ENCODE assay signal across 25 cellular contexts in the genomic region with DNA sequence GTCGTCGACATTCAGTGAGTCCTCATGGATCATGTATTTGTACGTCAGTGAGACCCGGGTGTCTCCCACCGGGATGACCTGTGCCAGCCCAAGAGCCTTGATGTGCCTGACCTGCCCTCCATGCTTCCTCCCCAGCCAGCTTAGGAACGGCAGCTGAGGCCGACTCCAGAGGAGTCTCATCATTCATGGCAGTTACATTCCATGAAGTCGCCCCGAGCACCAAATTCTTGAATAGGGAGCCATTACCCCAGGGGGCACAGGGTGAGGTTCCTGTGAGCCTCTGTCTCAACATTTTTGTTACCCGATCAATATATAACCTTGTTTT.
"Had no signal": no experiment of that assay in that cellular context is flagged by ENCODE, and none has a peak within 500 bp of the region (broad histone marks: within the 10 kb centered on the region; RNA-seq: fewer than 3 reads in every experiment).

No MANE protein-coding gene starts in this region.

- H3K9me3 Mint-ChIP-seq: memory B cell; natural killer cell; stimulated activated memory B cell treated with anti-CD40 and anti-IgM and Interleukin-4, amounts not matched to agents 10 μg/mL and 1 μg/mL and 100 μg/mL, for 72 hours; type B pancreatic cell had no signal

- H3K36me3 ChIP-seq: prostate gland had no signal

- FAIRE-seq: endothelial cell of umbilical vein, keratinocyte, urothelium cell line had no signal

- H3K36me3 Mint-ChIP-seq: memory B cell; natural killer cell; stimulated activated memory B cell treated with anti-CD40 and anti-IgM and Interleukin-4, amounts not matched to agents 10 μg/mL and 1 μg/mL and 100 μg/mL, for 72 hours; type B pancreatic cell had no signal

- DNase-seq: dermis blood vessel endothelial cell; effector memory CD4-positive, alpha-beta T cell; foreskin keratinocyte; hippocampal formation; natural killer cell; right cardiac atrium; sigmoid colon; stimulated activated CD4-positive, alpha-beta T cell treated with anti-CD3 and anti-CD28 coated beads, Interleukin-4, amount 100 ng/mL, for 4 hours; stimulated activated naive CD8-positive, alpha-beta T cell treated with anti-CD3 and anti-CD28 coated beads, Interleukin-15, Interleukin-2, amounts not matched to agents 100 U/mL and 50 U/mL, for 24 hours; substantia nigra; testis had no signal

- H3K4me3 Mint-ChIP-seq: memory B cell; natural killer cell; stimulated activated memory B cell treated with anti-CD40 and anti-IgM and Interleukin-4, amounts not matched to agents 10 μg/mL and 1 μg/mL and 100 μg/mL, for 72 hours; type B pancreatic cell had no signal

- H3K4me1 Mint-ChIP-seq: memory B cell; natural killer cell; stimulated activated memory B cell treated with anti-CD40 and anti-IgM and Interleukin-4, amounts not matched to agents 10 μg/mL and 1 μg/mL and 100 μg/mL, for 72 hours had no signal

- H3K27ac ChIP-seq: coronary artery, esophagus muscularis mucosa, foreskin keratinocyte, gastroesophageal sphincter, heart left ventricle, prostate gland, sigmoid colon, testis, tibial artery had no signal

- H3K4me3 ChIP-seq: coronary artery, esophagus muscularis mucosa, gastroesophageal sphincter, heart left ventricle, lung, prostate gland, sigmoid colon, testis, tibial artery had no signal

- H3K4me1 ChIP-seq: esophagus muscularis mucosa, foreskin keratinocyte, gastroesophageal sphincter, heart left ventricle, prostate gland, sigmoid colon, testis, tibial artery had no signal

- H3K27me3 ChIP-seq: esophagus muscularis mucosa, foreskin keratinocyte, gastroesophageal sphincter, sigmoid colon, testis, tibial artery had no signal

- ATAC-seq: foreskin keratinocyte; gastroesophageal sphincter; heart left ventricle; left lobe of liver; natural killer cell; right cardiac atrium; stimulated activated memory B cell treated with anti-CD40 and anti-IgM and Interleukin-4, amounts not matched to agents 10 μg/mL and 1 μg/mL and 100 μg/mL, for 72 hours; stimulated activated naive CD8-positive, alpha-beta T cell treated with anti-CD3 and anti-CD28 coated beads, Interleukin-15, Interleukin-2, amounts not matched to agents 100 U/mL and 50 U/mL, for 24 hours had no signal

- H3K27me3 Mint-ChIP-seq: type B pancreatic cell had no signal

- H3K27ac Mint-ChIP-seq: memory B cell; natural killer cell; stimulated activated memory B cell treated with anti-CD40 and anti-IgM and Interleukin-4, amounts not matched to agents 10 μg/mL and 1 μg/mL and 100 μg/mL, for 72 hours; type B pancreatic cell had no signal

- H3K9me3 ChIP-seq: esophagus muscularis mucosa, gastroesophageal sphincter, heart left ventricle, prostate gland, sigmoid colon, testis, tibial artery had no signal
